15 cellular contexts compared by ENCODE assay signal in the genomic region with DNA sequence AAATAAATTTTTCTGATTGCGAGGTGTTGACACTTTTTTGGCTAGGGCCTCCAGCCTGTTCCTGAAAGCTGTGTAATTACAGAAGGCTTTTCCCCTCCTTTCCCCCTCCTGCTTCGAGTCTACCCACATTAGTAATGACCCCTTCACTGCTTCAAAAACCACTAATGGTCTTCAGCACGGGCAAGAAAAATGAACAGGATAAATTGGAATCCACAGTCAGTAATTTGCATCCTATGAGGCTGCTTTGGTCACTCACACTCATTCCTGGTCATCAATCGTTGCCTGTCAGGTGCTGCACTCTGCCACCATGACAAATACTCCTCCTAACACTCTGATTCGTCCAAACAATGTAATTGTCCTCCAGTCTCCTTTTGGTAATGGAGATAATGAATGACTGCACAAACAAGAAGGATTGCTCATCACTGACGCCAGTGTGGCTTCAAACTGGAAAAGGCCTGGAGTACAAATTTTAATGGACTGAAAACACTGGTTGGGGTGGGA.
A peak's percentile ranks its signal among the peaks of the same experiment; 100 is the strongest.
DNase-seq lines count a peak whose midpoint lies in the region; ATAC-seq and TF ChIP-seq lines count a peak whose summit lies in the region.
"Had no signal": no experiment of that assay in that cellular context is flagged by ENCODE, and none has a peak within 500 bp of the region (broad histone marks: within the 10 kb centered on the region; RNA-seq: fewer than 3 reads in every experiment).

No MANE protein-coding gene starts in this region.

- no peak for TF ChIP-seq POLR2A in vagina (IDR thresholded peaks at IDR 0.05)

- no peaks in the 10 kb centered on the region for H3K9me3 ChIP-seq in vagina

- no peaks in the 10 kb centered on the region for H3K4me1 ChIP-seq in vagina

- peaks cover 70% of the 10 kb centered on the region for H3K4me1 Mint-ChIP-seq in nephron progenitor cell
- H3K4me1 Mint-ChIP-seq: activated CD4-positive, alpha-beta T cell treated with anti-CD3 and anti-CD28 coated beads for 36 hours; activated naive CD4-positive, alpha-beta T cell treated with anti-CD3 and anti-CD28 coated beads, Interleukin-2, amount 50 U/mL, for 24 hours had no signal

- peaks cover 75% of the 10 kb centered on the region for H3K36me3 Mint-ChIP-seq in nephron progenitor cell (ENCODE audit: low read depth)
- H3K36me3 Mint-ChIP-seq: activated naive CD4-positive, alpha-beta T cell treated with anti-CD3 and anti-CD28 coated beads, Interleukin-2, amount 50 U/mL, for 24 hours had no signal

- no peak overlapping the region for H3K4me3 Mint-ChIP-seq in nephron progenitor cell
- H3K4me3 Mint-ChIP-seq: activated CD4-positive, alpha-beta T cell treated with anti-CD3 and anti-CD28 coated beads for 36 hours; activated naive CD4-positive, alpha-beta T cell treated with anti-CD3 and anti-CD28 coated beads, Interleukin-2, amount 50 U/mL, for 24 hours had no signal

- DNase-seq in GM03348 (ENCODE audit: low spot score) (peak; percentile 46), NCI-H2081 (lab: John Stamatoyannopoulos, UW) (peak; percentile 84 to 96), cardiac fibroblast (ENCODE audit: low read depth in 2 of 2) (peak; percentile 52 to 84), nephron progenitor cell (peak; percentile 18), NCI-H2196 treated with DMSO at 0.1 percent for 48 hours (lab: John Stamatoyannopoulos, UW; ENCODE audit: unreplicated experiment) (no peak), mesenteric fat pad (ENCODE audit: low spot score) (no peak), vagina (ENCODE audit: extremely low spot score in 2 of 2) (no peak)
- DNase-seq: activated CD4-positive, alpha-beta T cell treated with anti-CD3 and anti-CD28 coated beads for 36 hours; erythroblast; Karpas-422; mesendoderm; SIG-M5 had no signal

- H3K27ac ChIP-seq in vagina = no peak overlapping the region
- H3K27ac ChIP-seq: skin epidermis had no signal

- intact Hi-C loops in vagina (cut with DNase I) = no loop called here

- H3K27ac Mint-ChIP-seq in nephron progenitor cell = peak overlapping the region; percentile 89
- H3K27ac Mint-ChIP-seq: activated CD4-positive, alpha-beta T cell treated with anti-CD3 and anti-CD28 coated beads for 36 hours; activated naive CD4-positive, alpha-beta T cell treated with anti-CD3 and anti-CD28 coated beads, Interleukin-2, amount 50 U/mL, for 24 hours had no signal

- H3K36me3 ChIP-seq in vagina = no peaks in the 10 kb centered on the region

- H3K9me3 Mint-ChIP-seq in nephron progenitor cell = no peaks in the 10 kb centered on the region
- H3K9me3 Mint-ChIP-seq: activated naive CD4-positive, alpha-beta T cell treated with anti-CD3 and anti-CD28 coated beads, Interleukin-2, amount 50 U/mL, for 24 hours had no signal

- H3K27me3 ChIP-seq in vagina = no peaks in the 10 kb centered on the region

- H3K4me3 ChIP-seq in cardiac fibroblast (replicated peaks in 1 of 2; ENCODE audit: low read depth in 2 of 2, low read length in 2 of 2) = no peak overlapping the region
- no peak overlapping the region for H3K4me3 ChIP-seq in vagina
- H3K4me3 ChIP-seq: skin epidermis had no signal

- no peak for ATAC-seq in GM19455 (IDR thresholded peaks at IDR 0.05; ENCODE audit: unreplicated experiment)
- ATAC-seq: activated CD4-positive, alpha-beta T cell treated with anti-CD3 and anti-CD28 coated beads for 36 hours had no signal

- TF ChIP-seq CTCF in cardiac fibroblast (IDR thresholded peaks at IDR 0.05; ENCODE audit: low read depth, low read length) = no peak
- TF ChIP-seq CTCF in nephron progenitor cell (IDR thresholded peaks at IDR 0.05) = no peak
- TF ChIP-seq CTCF in vagina (IDR thresholded peaks at IDR 0.05) = no peak

- H3K27me3 Mint-ChIP-seq in nephron progenitor cell (ENCODE audit: low read depth, poor library complexity) = peaks cover 2% of the 10 kb centered on the region

Comparison
In these comparisons a context has a peak if more than half of its experiments do, and no peak if none do; other contexts are left out.
1. DNase-seq: peak in GM03348 (single experiment), NCI-H2081 (2 of 2), cardiac fibroblast (2 of 2) and nephron progenitor cell (single experiment); none in NCI-H2196 treated with DMSO at 0.1 percent for 48 hours (single experiment), mesenteric fat pad (single experiment) and vagina (0 of 2).